In the genomic region with DNA sequence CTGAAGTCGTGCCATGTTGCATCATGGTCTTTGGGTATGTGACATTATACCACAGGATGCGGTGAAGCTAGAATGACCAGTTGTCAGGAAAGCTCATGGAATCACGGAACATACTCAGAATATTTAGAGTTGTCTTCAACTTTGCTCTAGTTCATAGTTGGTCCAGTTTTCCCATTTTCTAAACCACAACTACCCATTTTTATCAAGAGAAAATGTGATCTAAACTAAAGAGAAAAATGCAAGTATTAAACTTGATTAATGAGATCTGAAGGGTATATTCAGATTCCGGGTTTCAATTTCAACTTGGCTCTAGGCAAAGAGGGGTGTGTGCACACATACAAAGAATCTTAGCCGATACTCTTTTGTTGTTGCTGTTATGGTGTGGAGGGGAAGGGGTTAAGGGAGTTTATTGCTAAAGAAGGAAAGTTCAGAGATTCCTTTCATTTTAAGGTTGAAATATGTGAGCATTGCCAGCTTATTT, we compare ENCODE assay signal across 18 cellular contexts.
A peak's percentile ranks its signal among the peaks of the same experiment; 100 is the strongest.
DNase-seq lines count a peak whose midpoint lies in the region; TF ChIP-seq lines count a peak whose summit lies in the region.
"Had no signal": no experiment of that assay in that cellular context is flagged by ENCODE, and none has a peak within 500 bp of the region (broad histone marks: within the 10 kb centered on the region; RNA-seq: fewer than 3 reads in every experiment).

No MANE protein-coding gene starts in this region.

- DNase-seq in AG09309 (ENCODE audit: low read depth): peak; percentile 80
- DNase-seq in RPMI7951 (ENCODE audit: low read depth): peak; percentile 93
- peak; percentile 85 for DNase-seq in fibroblast of peridontal ligament (ENCODE audit: extremely low read depth)
- no peak for DNase-seq in RKO (ENCODE audit: low spot score)
- no peak for DNase-seq in NCI-H774 (lab: John Stamatoyannopoulos, UW)
- DNase-seq in activated CD4-positive, alpha-beta T cell treated with anti-CD3 and anti-CD28 coated beads, Interleukin-2, amount 50 U/mL, for 1 hour: no peak
- no peak for DNase-seq in NCI-H146 (lab: John Stamatoyannopoulos, UW)
- DNase-seq: activated CD4-positive, CD25-positive, alpha-beta regulatory T cell; activated gamma-delta T cell treated with Interleukin-2 at 50 U/mL for 16 hours; EL; erythroblast; islet precursor cell; NCI-H226; Right ventricle myocardium superior had no signal

- H3K36me3 ChIP-seq in skeletal muscle tissue (ENCODE audit: control insufficient read depth in 3 of 3, insufficient read depth in 3 of 3, low read length in 3 of 3): no peaks in the 10 kb centered on the region
- H3K36me3 ChIP-seq: ascending aorta had no signal

- H3K27me3 ChIP-seq in skeletal muscle tissue (ENCODE audit: control insufficient read depth in 3 of 3, insufficient read depth in 3 of 3, low read length in 3 of 3): peaks cover 0 to 2% (median 0%) of the 10 kb centered on the region in 3 donors
- H3K27me3 ChIP-seq: ascending aorta had no signal

- TF ChIP-seq CTCF in AG09309 (IDR thresholded peaks at IDR 0.05; ENCODE audit: control insufficient read depth, insufficient read depth, low read depth, low read length, missing control alignments): no peak

- H3K4me3 ChIP-seq in AG09309 (ENCODE audit: control insufficient read depth, low read depth, low read length) (peak overlapping the region; percentile 11; the same call in 1 of the 2 replicates), skeletal muscle tissue (ENCODE audit: low read length in 3 of 3) (no peak overlapping the region)
- H3K4me3 ChIP-seq: GM12878, skin epidermis had no signal

- H3K27ac ChIP-seq in skeletal muscle tissue (ENCODE audit: low read depth, low read length): peak overlapping the region; percentile 22

- no peaks in the 10 kb centered on the region for H3K4me1 ChIP-seq in skeletal muscle tissue (ENCODE audit: control insufficient read depth in 3 of 3, insufficient read depth in 3 of 3, low read length in 3 of 3)

- H3K9ac ChIP-seq in skeletal muscle tissue (ENCODE audit: low read depth in 1 of 3, low read length in 3 of 3): no peak overlapping the region

- H3K9me3 ChIP-seq in skeletal muscle tissue (ENCODE audit: control insufficient read depth in 3 of 3, low read length in 3 of 3): peaks cover 0 to 2% (median 0%) of the 10 kb centered on the region in 3 donors
- H3K9me3 ChIP-seq: ascending aorta had no signal

Comparison
In these comparisons a context has a peak if more than half of its experiments do, and no peak if none do; other contexts are left out.
1. DNase-seq: peak in AG09309 (single experiment), RPMI7951 (single experiment) and fibroblast of peridontal ligament (single experiment); none in RKO (single experiment), NCI-H774 (single experiment), activated CD4-positive, alpha-beta T cell treated with anti-CD3 and anti-CD28 coated beads, Interleukin-2, amount 50 U/mL, for 1 hour (single experiment) and NCI-H146 (single experiment).